8 cellular contexts compared by ENCODE assay signal in genomic region chr16:75097941-75098897, GRCh38. TPM values are rescaled to one million over a fixed set of nuclear protein-coding genes. Genes with fewer than 3 reads are reported as not detected.
A peak's percentile ranks its signal among the peaks of the same experiment; 100 is the strongest.
DNase-seq lines count a peak whose midpoint lies in the region; ATAC-seq and TF ChIP-seq lines count a peak whose summit lies in the region.
"Had no signal": no experiment of that assay in that cellular context is flagged by ENCODE, and none has a peak within 500 bp of the region (broad histone marks: within the 10 kb centered on the region; RNA-seq: fewer than 3 reads in every experiment).

No MANE protein-coding gene starts in this region.

- H3K27me3 ChIP-seq in esophagus (ENCODE audit: control insufficient read depth in 1 of 2, insufficient read depth in 2 of 2, low read length in 2 of 2), result no peaks in the 10 kb centered on the region

- no peaks in the 10 kb centered on the region for H3K9me3 Mint-ChIP-seq in activated CD4-positive, alpha-beta T cell treated with anti-CD3 and anti-CD28 coated beads for 36 hours (ENCODE audit: low read depth)
- no peaks in the 10 kb centered on the region for H3K9me3 Mint-ChIP-seq in Calu3 (ENCODE audit: low read depth, unreplicated experiment)

- peaks cover 64% of the 10 kb centered on the region for H3K4me1 Mint-ChIP-seq in activated CD4-positive, alpha-beta T cell treated with anti-CD3 and anti-CD28 coated beads for 36 hours
- H3K4me1 Mint-ChIP-seq in Calu3 (ENCODE audit: low read depth, unreplicated experiment), result peaks cover 21% of the 10 kb centered on the region

- no TSS peak for BruUV-seq in Calu3 (replicated peaks; lab: Mats Ljungman, UMichigan)

- TF ChIP-seq CTCF in Calu3 (IDR thresholded peaks at IDR 0.05; ENCODE audit: unreplicated experiment), result no peak

- H3K27ac ChIP-seq in esophagus (ENCODE audit: low read depth in 2 of 2, low read length in 1 of 2), result peak overlapping the region; percentile 76 to 94

- CTCF ChIA-PET in activated CD4-positive, alpha-beta T cell treated with anti-CD3 and anti-CD28 coated beads for 36 hours (lab: Charles Lee), result interaction anchor here (1.0 to 5.5 kb wide), 7 partner anchors 9 to 113 kb away, joined by 3 to 54 read pairs (median 5); partner anchors contain the start of gene WDR59
- CTCF ChIA-PET in Calu3 (lab: Charles Lee), result interaction anchor here (2.5 kb wide), 1 partner anchor 87 kb away, joined by 9 read pairs; no protein-coding TSS in a partner anchor

- H3K4me3 ChIP-seq in esophagus (ENCODE audit: low read depth in 1 of 2, low read length in 2 of 2), result no peak overlapping the region

- H3K27ac Mint-ChIP-seq in activated CD4-positive, alpha-beta T cell treated with anti-CD3 and anti-CD28 coated beads for 36 hours, result peak overlapping the region; percentile 88
- no peak overlapping the region for H3K27ac Mint-ChIP-seq in Calu3 (ENCODE audit: unreplicated experiment)

- POLR2A ChIA-PET in activated CD4-positive, alpha-beta T cell treated with anti-CD3 and anti-CD28 coated beads for 36 hours (lab: Charles Lee), result interaction anchor here (0.7 to 3.2 kb wide), 4 partner anchors 12 to 114 kb away, joined by 3 to 23 read pairs (median 4); no protein-coding TSS in a partner anchor

- intact Hi-C loops in activated CD4-positive, alpha-beta T cell treated with anti-CD3 and anti-CD28 coated beads for 36 hours (cut with DNase I, micrococcal nuclease), result loop anchor here in 1 of 2 experiments (1.0 to 2.0 kb wide), 4 partner anchors 11 to 85 kb away; partner anchors contain the start of gene ZFP1
- intact Hi-C loops in Calu3 (cut with micrococcal nuclease; ENCODE audit: unreplicated experiment), result loop anchor here (5.0 kb wide), 1 partner anchor 86 kb away; no protein-coding TSS in a partner anchor

- 68 to 69% methylated on average over 14 to 15 of the region's 15 CpGs for WGBS in esophagus, 2 donors

- H3K4me3 Mint-ChIP-seq in activated CD4-positive, alpha-beta T cell treated with anti-CD3 and anti-CD28 coated beads for 36 hours, result peak overlapping the region; percentile 36
- H3K4me3 Mint-ChIP-seq in Calu3 (ENCODE audit: low read depth, unreplicated experiment), result no peak overlapping the region

- H3K27me3 Mint-ChIP-seq in activated CD4-positive, alpha-beta T cell treated with anti-CD3 and anti-CD28 coated beads for 36 hours, result no peaks in the 10 kb centered on the region
- H3K27me3 Mint-ChIP-seq in Calu3 (ENCODE audit: unreplicated experiment), result peaks cover 14% of the 10 kb centered on the region

- H3K36me3 ChIP-seq in esophagus (ENCODE audit: control insufficient read depth in 2 of 2, insufficient read depth in 2 of 2, low read length in 1 of 2), result peaks cover 0 to 14% of the 10 kb centered on the region in 2 donors

- peaks cover 17 to 37% of the 10 kb centered on the region in 2 donors for H3K4me1 ChIP-seq in esophagus (ENCODE audit: control insufficient read depth in 2 of 2, insufficient read depth in 2 of 2, low read length in 1 of 2)

- peak; percentile 90 for DNase-seq in activated CD4-positive, alpha-beta T cell treated with anti-CD3 and anti-CD28 coated beads for 36 hours
- peak; percentile 72 to 75 for DNase-seq in stimulated activated CD8-positive, alpha-beta memory T cell treated with anti-CD3 and anti-CD28 coated beads, Interleukin-15, amount 100 ng/mL, for 48 hours (ENCODE audit: low read depth in 2 of 2)
- DNase-seq in NCI-H82 treated with DMSO at 0.1 percent for 48 hours (lab: John Stamatoyannopoulos, UW; ENCODE audit: unreplicated experiment) (no peak), NCI-H1105 (lab: John Stamatoyannopoulos, UW) (no peak), Calu3 (no peak)
- DNase-seq: IMR-90 had no signal

- peak; percentile 47 for ATAC-seq in HG02588 (IDR thresholded peaks at IDR 0.05; ENCODE audit: unreplicated experiment)
- peak; percentile 93 for ATAC-seq in activated CD4-positive, alpha-beta T cell treated with anti-CD3 and anti-CD28 coated beads for 36 hours

- no peaks in the 10 kb centered on the region for H3K9me3 ChIP-seq in esophagus (ENCODE audit: control insufficient read depth in 2 of 2, insufficient read depth in 1 of 2, low read depth in 1 of 2, low read length in 1 of 2)

- peaks cover 10% of the 10 kb centered on the region for H3K36me3 Mint-ChIP-seq in activated CD4-positive, alpha-beta T cell treated with anti-CD3 and anti-CD28 coated beads for 36 hours (ENCODE audit: low read depth)
- H3K36me3 Mint-ChIP-seq in Calu3 (ENCODE audit: insufficient read depth, unreplicated experiment), result peaks cover 6% of the 10 kb centered on the region

RNA-seq across cellular contexts. Expression of gene LDHD, which starts 18.4 kb away (rescaled TPM):
- under 1 TPM in 1 of 2 experiments, not detected in 1; 0.21 TPM for total RNA-seq in activated CD4-positive, alpha-beta T cell treated with anti-CD3 and anti-CD28 coated beads for 36 hours
- polyA plus RNA-seq in esophagus, result 10 to 100 TPM; 11.8 to 12.6 TPM
- 4.1 and 6.5 TPM in 2 replicates for total RNA-seq in Calu3 (2022)

RNA-seq across cellular contexts. Expression of gene ZFP1, which starts 50.1 kb away (rescaled TPM):
- 10 to 100 TPM; 14.8 to 17.3 TPM for total RNA-seq in activated CD4-positive, alpha-beta T cell treated with anti-CD3 and anti-CD28 coated beads for 36 hours
- polyA plus RNA-seq in esophagus, result 1 to 10 TPM; 2.5 TPM
- total RNA-seq in Calu3 (2022), result 10.6 and 12.9 TPM in 2 replicates

Comparison
In these comparisons a context has a peak if more than half of its experiments do, and no peak if none do; other contexts are left out.
1. DNase-seq: peak in activated CD4-positive, alpha-beta T cell treated with anti-CD3 and anti-CD28 coated beads for 36 hours (single experiment) and stimulated activated CD8-positive, alpha-beta memory T cell treated with anti-CD3 and anti-CD28 coated beads, Interleukin-15, amount 100 ng/mL, for 48 hours (2 of 2); none in NCI-H82 treated with DMSO at 0.1 percent for 48 hours (single experiment), NCI-H1105 (single experiment) and Calu3 (single experiment).